Comparison of ENCODE assay signal across 1 cellular context in the genomic region with DNA sequence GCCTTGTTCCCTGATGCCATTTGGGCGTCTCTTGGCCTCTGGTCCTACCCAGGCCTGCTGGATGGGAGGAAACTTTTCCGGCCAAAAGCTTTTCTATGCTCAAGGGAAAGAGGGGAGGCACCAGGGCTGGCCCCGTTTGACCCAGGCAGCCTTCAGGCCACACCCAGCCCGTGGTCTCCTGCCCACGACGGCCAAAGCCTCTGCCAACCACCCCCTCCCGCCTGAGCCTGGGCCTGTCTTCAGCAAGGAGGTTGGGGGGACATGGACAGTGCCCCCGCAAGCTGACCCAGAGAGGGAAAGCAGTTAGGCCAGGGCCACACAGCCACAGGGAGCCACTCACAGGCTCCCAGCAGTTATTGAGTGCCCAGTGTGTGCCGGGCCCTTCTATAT.
TF ChIP-seq lines count a peak whose summit lies in the region.

No MANE protein-coding gene starts in this region.

TF ChIP-seq in HepG2, 621 proteins besides CTCF, POLR2A, EP300 and RAD21:
- peak; percentile 12; the same call in 1 of the 2 replicates for TF ChIP-seq HNRNPL (IDR thresholded peaks at IDR 0.05; ENCODE audit: low read depth, low read length)
- TF ChIP-seq TARDBP (CRISPR knock-in tag; IDR thresholded peaks at IDR 0.05): 0 out of 2 replicates have a peak, but pooled peaks have one; percentile 36
- peak; percentile 31 for TF ChIP-seq AGO2 (optimal IDR thresholded peaks at IDR 0.05; ENCODE audit: low read depth, low read length)
- peak; percentile 94 for TF ChIP-seq ZNF768 (CRISPR knock-in tag; IDR thresholded peaks at IDR 0.05)
- TF ChIP-seq ZNF850 (CRISPR knock-in tag; conservative IDR thresholded peaks at IDR 0.05): no peak
